ENCODE assay signal across 21 cellular contexts in the genomic region with DNA sequence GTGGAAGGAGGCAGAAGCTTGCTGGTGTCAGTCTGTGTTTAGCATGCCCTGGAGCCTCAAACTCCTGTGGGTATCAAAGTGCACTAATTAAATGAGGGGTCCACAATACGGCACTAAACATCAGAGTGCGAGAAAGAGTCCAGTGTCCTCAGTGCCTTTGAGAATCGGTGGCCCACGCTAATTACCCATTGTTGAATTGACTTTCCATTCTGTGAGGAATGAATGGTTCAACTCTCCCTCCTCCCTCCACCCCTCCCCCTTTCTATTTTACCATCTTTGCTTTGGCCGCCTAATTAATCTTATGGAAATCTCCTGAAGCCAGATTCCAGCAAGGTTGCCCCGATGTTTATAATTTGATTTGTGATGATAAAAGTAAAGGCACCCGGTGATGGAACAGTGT.
"Had no signal": no experiment of that assay in that cellular context is flagged by ENCODE, and none has a peak within 500 bp of the region (broad histone marks: within the 10 kb centered on the region; RNA-seq: fewer than 3 reads in every experiment).

No MANE protein-coding gene starts in this region.

- H3K4me3 ChIP-seq: coronary artery, heart left ventricle, hepatocyte, left lung, right atrium auricular region, stomach, tibial artery had no signal

- H3K27ac ChIP-seq: coronary artery, heart left ventricle, hepatocyte, left lung, neutrophil, parathyroid adenoma, right atrium auricular region, stomach, tibial artery had no signal

- H3K4me2 ChIP-seq: hepatocyte had no signal

- H3K36me3 ChIP-seq: heart left ventricle, left lung, neutrophil, right atrium auricular region, stomach, tibial artery had no signal

- H3K79me2 ChIP-seq: hepatocyte, parathyroid adenoma had no signal

- H3K9me3 ChIP-seq: heart left ventricle, left lung, neutrophil, right atrium auricular region, stomach, tibial artery had no signal

- ATAC-seq: effector memory CD8-positive, alpha-beta T cell; heart left ventricle; left lung; naive thymus-derived CD4-positive, alpha-beta T cell; sciatic nerve; stimulated activated effector memory CD8-positive, alpha-beta T cell treated with anti-CD3 and anti-CD28 coated beads, Interleukin-12 subunit alpha, Interleukin-12 subunit beta, amount 100 ng/mL, for 72 hours had no signal

- H3K4me1 ChIP-seq: heart left ventricle, left lung, parathyroid adenoma, right atrium auricular region, stomach, tibial artery had no signal

- H2AFZ ChIP-seq: hepatocyte, parathyroid adenoma had no signal

- H3K27me3 ChIP-seq: hepatocyte, left lung, right atrium auricular region, stomach, tibial artery had no signal

- DNase-seq: dermis blood vessel endothelial cell; effector memory CD8-positive, alpha-beta T cell; erythroblast; heart left ventricle; kidney; left lung; mesendoderm; midbrain; naive thymus-derived CD4-positive, alpha-beta T cell; stimulated activated CD4-positive, alpha-beta T cell treated with anti-CD3 and anti-CD28 coated beads, Interleukin-2, amount 100 ng/mL, for 24 hours; stimulated activated CD4-positive, alpha-beta T cell treated with anti-CD3 and anti-CD28 coated beads, Interleukin-4, amount 100 ng/mL, for 24 hours; stimulated activated naive CD4-positive, alpha-beta T cell treated with Interleukin-2 at 50 U/mL for 16 hours; stomach; tibial artery had no signal
